In the genomic region with DNA sequence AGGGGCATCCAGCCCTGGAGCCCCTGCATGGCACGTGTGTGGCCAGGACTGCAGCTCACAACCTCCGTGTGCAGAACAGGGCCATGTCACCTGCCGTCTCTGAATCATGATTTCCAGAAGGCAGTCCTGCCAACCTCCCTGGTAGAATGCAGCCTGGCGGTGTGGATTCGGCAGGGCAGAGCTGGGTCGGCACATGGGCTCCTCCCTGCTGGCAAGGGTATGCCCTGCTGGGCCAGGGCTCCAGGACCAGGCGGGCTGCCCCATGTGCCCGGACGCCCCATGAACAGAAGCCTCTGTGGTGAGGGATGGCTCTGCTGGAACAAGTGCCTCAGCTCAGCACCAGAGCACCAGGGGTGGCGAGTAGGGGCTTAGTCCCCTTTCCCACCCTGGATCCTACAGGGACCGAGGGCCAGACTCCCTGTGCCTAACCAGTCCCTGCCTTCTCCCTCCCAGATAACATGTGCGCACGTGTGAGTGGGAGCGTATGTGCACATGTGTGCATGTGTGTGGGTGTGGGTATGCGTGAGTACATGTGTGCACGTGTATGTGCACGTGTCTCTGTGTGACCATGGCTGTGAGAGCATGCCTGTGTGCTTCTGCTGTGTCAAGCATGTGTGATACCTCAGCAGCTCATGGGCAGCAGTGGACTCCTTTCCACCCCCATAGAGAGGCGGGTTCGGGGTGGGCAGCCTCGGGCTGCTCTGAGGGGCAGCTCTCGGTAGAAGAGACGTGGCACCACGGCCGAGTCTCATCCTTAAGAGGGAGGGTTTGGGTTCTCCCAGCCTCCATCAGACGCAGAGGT, we compare ENCODE assay signal across 19 cellular contexts.
"Had no signal": no experiment of that assay in that cellular context is flagged by ENCODE, and none has a peak within 500 bp of the region (broad histone marks: within the 10 kb centered on the region; RNA-seq: fewer than 3 reads in every experiment).

No MANE protein-coding gene starts in this region.

- ATAC-seq: activated CD4-positive, CD25-positive, alpha-beta regulatory T cell treated with anti-CD3 and anti-CD28 coated beads, Interleukin-2, amount 50 U/mL, for 24 hours had no signal

- H3K4me1 ChIP-seq: parathyroid adenoma, transverse colon, vagina had no signal

- H3K27ac ChIP-seq: neutrophil, parathyroid adenoma, transverse colon, vagina had no signal

- FAIRE-seq: colon, endothelial cell of umbilical vein had no signal

- H3K9me3 ChIP-seq: neutrophil, transverse colon, vagina had no signal

- H3K36me3 ChIP-seq: neutrophil, transverse colon, vagina had no signal

- H3K27me3 ChIP-seq: neutrophil, transverse colon, vagina had no signal

- H3K4me3 ChIP-seq: transverse colon, vagina had no signal

- DNase-seq: activated CD4-positive, alpha-beta T cell treated with anti-CD3 and anti-CD28 coated beads, Interleukin-2, amount 50 U/mL, for 1 hour; activated naive CD4-positive, alpha-beta T cell; activated naive CD8-positive, alpha-beta T cell treated with anti-CD3 and anti-CD28 coated beads, Interleukin-2, amount 10 ng/mL, durations not matched to agents 7 days and 5 days; effector CD4-positive, alpha-beta T cell; foreskin fibroblast; head of caudate nucleus; mammary epithelial cell; naive B cell; stimulated activated CD4-positive, alpha-beta T cell treated with anti-CD3 and anti-CD28 coated beads, Interleukin-15, amount 100 ng/mL, for 24 hours; stimulated activated CD4-positive, alpha-beta T cell treated with anti-CD3 and anti-CD28 coated beads, Interleukin-4, amount 100 ng/mL, for 1 hour; stimulated activated naive CD4-positive, alpha-beta T cell treated with Interleukin-2 at 50 U/mL for 16 hours; T-helper 9 cell; transverse colon had no signal
